Comparison of ENCODE assay signal across 12 cellular contexts in genomic region chr10:55668326-55668922, GRCh38.
A peak's percentile ranks its signal among the peaks of the same experiment; 100 is the strongest.
DNase-seq lines count a peak whose midpoint lies in the region; ATAC-seq, FAIRE-seq and TF ChIP-seq lines count a peak whose summit lies in the region.
"Had no signal": no experiment of that assay in that cellular context is flagged by ENCODE, and none has a peak within 500 bp of the region (broad histone marks: within the 10 kb centered on the region; RNA-seq: fewer than 3 reads in every experiment).

No MANE protein-coding gene starts in this region.

- intact Hi-C loops in MCF 10A (cut with micrococcal nuclease), result loop anchor here (1.0 to 10.0 kb wide), 3 partner anchors 74 to 1156 kb away; no protein-coding TSS in a partner anchor
- intact Hi-C loops in breast epithelium (cut with DNase I; ENCODE audit: low total_unique reads), result no loop called here
- intact Hi-C loops in upper lobe of right lung (cut with DNase I), result no loop called here

- no peaks in the 10 kb centered on the region for H3K9me3 ChIP-seq in breast epithelium
- H3K9me3 ChIP-seq in upper lobe of right lung, result no peaks in the 10 kb centered on the region
- H3K9me3 ChIP-seq: neutrophil had no signal

- FAIRE-seq in bronchial epithelial cell (lab: Jason Lieb, UNC), result no peak

- H3K27ac ChIP-seq in breast epithelium, result no peak overlapping the region
- no peak overlapping the region for H3K27ac ChIP-seq in upper lobe of right lung
- H3K27ac ChIP-seq: BLaER1 treated with 17β-estradiol and CSF1 and Interleukin-3, amounts not matched to agents 10 nM and 100 nM; neutrophil had no signal

- TF ChIP-seq POLR2A in breast epithelium (IDR thresholded peaks at IDR 0.05) (no peak), NB4 (IDR thresholded peaks at IDR 0.05; ENCODE audit: extremely low read depth, insufficient read length) (no peak)

- no peaks in the 10 kb centered on the region for H3K9me3 Mint-ChIP-seq in MCF 10A (ENCODE audit: unreplicated experiment)

- H3K36me3 ChIP-seq in breast epithelium (no peaks in the 10 kb centered on the region), bronchial epithelial cell (ENCODE audit: control insufficient read depth, insufficient read depth, low read length) (no peaks in the 10 kb centered on the region), upper lobe of right lung (no peaks in the 10 kb centered on the region)
- H3K36me3 ChIP-seq: BLaER1 treated with 17β-estradiol and CSF1 and Interleukin-3, amounts not matched to agents 10 nM and 100 nM; neutrophil had no signal

- peak; percentile 40 for DNase-seq in MCF 10A (ENCODE audit: unreplicated experiment)
- DNase-seq in breast epithelium (ENCODE audit: low spot score in 2 of 2), result no peak
- DNase-seq in NB4 (ENCODE audit: low read depth), result peak; percentile 47
- DNase-seq in bronchial epithelial cell (ENCODE audit: low read depth), result peak; percentile 21
- no peak for DNase-seq in upper lobe of right lung
- no peak for DNase-seq in NCI-H2029 (lab: John Stamatoyannopoulos, UW)
- no peak for DNase-seq in activated CD4-positive, alpha-beta T cell treated with anti-CD3 and anti-CD28 coated beads for 1 hour
- DNase-seq in midbrain (lab: John Stamatoyannopoulos, UW), result no peak
- DNase-seq: activated CD4-positive, alpha-beta T cell treated with anti-CD3 and anti-CD28 coated beads, Interleukin-2, amount 50 U/mL, for 4 hours; NCI-H446 had no signal

- POLR2A ChIA-PET in MCF 10A (lab: Yijun Ruan, JAX), result no interaction called here

- CTCF ChIA-PET in MCF 10A (lab: Yijun Ruan, JAX), result interaction anchor here (0.6 to 1.3 kb wide), 3 partner anchors 319 to 1333 kb away, joined by 3 to 5 read pairs (median 4); no protein-coding TSS in a partner anchor

- no TSS peak for BruUV-seq in MCF 10A (replicated peaks; lab: Mats Ljungman, UMichigan)

- no peak overlapping the region for H3K4me3 ChIP-seq in breast epithelium
- H3K4me3 ChIP-seq in NB4 (ENCODE audit: low read depth, low read length), result no peak overlapping the region
- no peak overlapping the region for H3K4me3 ChIP-seq in bronchial epithelial cell (ENCODE audit: low read depth, low read length)
- H3K4me3 ChIP-seq in upper lobe of right lung, result no peak overlapping the region
- H3K4me3 ChIP-seq: BLaER1 treated with 17β-estradiol and CSF1 and Interleukin-3, amounts not matched to agents 10 nM and 100 nM had no signal

- TF ChIP-seq CTCF in MCF 10A (IDR thresholded peaks at IDR 0.05; ENCODE audit: unreplicated experiment) (peak; percentile 43), breast epithelium (IDR thresholded peaks at IDR 0.05) (no peak), NB4 (IDR thresholded peaks at IDR 0.05; ENCODE audit: low read depth, low read length) (peak; percentile 46), bronchial epithelial cell (IDR thresholded peaks at IDR 0.05; ENCODE audit: insufficient read depth, low read length, severe bottlenecking) (no peak), upper lobe of right lung (IDR thresholded peaks at IDR 0.05) (peak; percentile 24)

- peaks cover 40% of the 10 kb centered on the region for H3K27me3 Mint-ChIP-seq in MCF 10A (ENCODE audit: insufficient read depth, unreplicated experiment)

- H3K4me1 ChIP-seq in breast epithelium (no peaks in the 10 kb centered on the region), upper lobe of right lung (no peaks in the 10 kb centered on the region)
- H3K4me1 ChIP-seq: BLaER1 treated with 17β-estradiol and CSF1 and Interleukin-3, amounts not matched to agents 10 nM and 100 nM had no signal

- H3K27ac Mint-ChIP-seq in MCF 10A (ENCODE audit: low read depth, unreplicated experiment), result no peak overlapping the region

- no peak overlapping the region for H3K4me3 Mint-ChIP-seq in MCF 10A (ENCODE audit: unreplicated experiment)

- no peaks in the 10 kb centered on the region for H3K4me1 Mint-ChIP-seq in MCF 10A (ENCODE audit: insufficient read depth, unreplicated experiment)

- H3K36me3 Mint-ChIP-seq in MCF 10A (ENCODE audit: insufficient read depth, unreplicated experiment), result no peaks in the 10 kb centered on the region

- H3K27me3 ChIP-seq in breast epithelium (no peaks in the 10 kb centered on the region), bronchial epithelial cell (ENCODE audit: control insufficient read depth, insufficient read depth, low read length) (no peaks in the 10 kb centered on the region), upper lobe of right lung (no peaks in the 10 kb centered on the region)
- H3K27me3 ChIP-seq: BLaER1 treated with 17β-estradiol and CSF1 and Interleukin-3, amounts not matched to agents 10 nM and 100 nM; neutrophil had no signal

- ATAC-seq in upper lobe of right lung, result no peak

Comparison
In these comparisons a context has a peak if more than half of its experiments do, and no peak if none do; other contexts are left out.
1. DNase-seq: peak in MCF 10A (single experiment), NB4 (single experiment) and bronchial epithelial cell (single experiment); none in breast epithelium (0 of 2), upper lobe of right lung (single experiment), NCI-H2029 (single experiment), activated CD4-positive, alpha-beta T cell treated with anti-CD3 and anti-CD28 coated beads for 1 hour (single experiment) and midbrain (single experiment).
2. CTCF ChIP-seq: peak in MCF 10A (single experiment), NB4 (single experiment) and upper lobe of right lung (single experiment); none in breast epithelium (0 of 3) and bronchial epithelial cell (single experiment).